In genomic region chr3:161660706-161661105, GRCh38 we compare ENCODE assay signal across 26 cellular contexts.
"Had no signal": no experiment of that assay in that cellular context is flagged by ENCODE, and none has a peak within 500 bp of the region (broad histone marks: within the 10 kb centered on the region; RNA-seq: fewer than 3 reads in every experiment).

No MANE protein-coding gene starts in this region.

- DNase-seq: activated CD4-positive, alpha-beta memory T cell treated with anti-CD3 and anti-CD28 coated beads, Interleukin-2, amount 10 ng/mL, durations not matched to agents 7 days and 5 days; activated CD4-positive, alpha-beta T cell treated with anti-CD3 and anti-CD28 coated beads for 1 hour; activated CD4-positive, alpha-beta T cell treated with anti-CD3 and anti-CD28 coated beads for 4 hours; activated CD4-positive, alpha-beta T cell treated with anti-CD3 and anti-CD28 coated beads, Interleukin-2, amount 10 ng/mL, durations not matched to agents 7 days and 5 days; activated CD4-positive, alpha-beta T cell treated with anti-CD3 and anti-CD28 coated beads, Interleukin-2, amount 50 U/mL, for 4 hours; activated CD8-positive, alpha-beta memory T cell treated with anti-CD3 and anti-CD28 coated beads, Interleukin-2, amount 50 U/mL, for 48 hours; activated gamma-delta T cell; activated naive CD4-positive, alpha-beta T cell; activated naive CD4-positive, alpha-beta T cell treated with anti-CD3 and anti-CD28 coated beads, Interleukin-2, amount 10 ng/mL, durations not matched to agents 7 days and 5 days; activated naive CD8-positive, alpha-beta T cell treated with anti-CD3 and anti-CD28 coated beads, Interleukin-2, amount 10 ng/mL, durations not matched to agents 7 days and 5 days; activated T-cell treated with anti-CD3 and anti-CD28 coated beads for 4 hours; activated T-cell treated with anti-CD3 and anti-CD28 coated beads, Interleukin-2, amount 50 U/mL, for 24 hours; activated T-cell treated with anti-CD3 and anti-CD28 coated beads, Interleukin-2, amount 50 U/mL, for 72 hours; central memory CD4-positive, alpha-beta T cell; cerebellar nuclear complex; colonic mucosa; effector CD8-positive, alpha-beta T cell; foreskin fibroblast; head of caudate nucleus; T-helper 2 cell had no signal

- H3K9me3 ChIP-seq: ascending aorta, breast epithelium, colonic mucosa had no signal

- H3K9me3 Mint-ChIP-seq: activated CD4-positive, alpha-beta T cell treated with anti-CD3 and anti-CD28 coated beads, Interleukin-2, amount 10 ng/mL, durations not matched to agents 7 days and 5 days; activated naive CD4-positive, alpha-beta T cell treated with anti-CD3 and anti-CD28 coated beads, Interleukin-2, amount 10 ng/mL, durations not matched to agents 7 days and 5 days; activated naive CD8-positive, alpha-beta T cell treated with anti-CD3 and anti-CD28 coated beads, Interleukin-2, amount 10 ng/mL, durations not matched to agents 7 days and 5 days; activated T-cell treated with anti-CD3 and anti-CD28 coated beads, Interleukin-2, amount 50 U/mL, for 24 hours had no signal

- H3K27ac Mint-ChIP-seq: activated CD4-positive, alpha-beta memory T cell treated with anti-CD3 and anti-CD28 coated beads, Interleukin-2, amount 10 ng/mL, durations not matched to agents 7 days and 5 days; activated CD4-positive, alpha-beta T cell treated with anti-CD3 and anti-CD28 coated beads, Interleukin-2, amount 10 ng/mL, durations not matched to agents 7 days and 5 days; activated naive CD4-positive, alpha-beta T cell treated with anti-CD3 and anti-CD28 coated beads, Interleukin-2, amount 10 ng/mL, durations not matched to agents 7 days and 5 days; activated naive CD4-positive, alpha-beta T cell treated with anti-CD3 and anti-CD28 coated beads, Interleukin-2, amount 50 U/mL, for 72 hours; activated naive CD8-positive, alpha-beta T cell treated with anti-CD3 and anti-CD28 coated beads, Interleukin-2, amount 10 ng/mL, durations not matched to agents 7 days and 5 days; activated T-cell treated with anti-CD3 and anti-CD28 coated beads, Interleukin-2, amount 50 U/mL, for 24 hours; activated T-cell treated with anti-CD3 and anti-CD28 coated beads, Interleukin-2, amount 50 U/mL, for 72 hours; brain had no signal

- H3K36me3 ChIP-seq: ascending aorta, breast epithelium, cardiac muscle cell, colonic mucosa had no signal

- H3K4me1 ChIP-seq: ascending aorta, breast epithelium, colonic mucosa had no signal

- H3K4me1 Mint-ChIP-seq: activated CD4-positive, alpha-beta memory T cell treated with anti-CD3 and anti-CD28 coated beads, Interleukin-2, amount 10 ng/mL, durations not matched to agents 7 days and 5 days; activated CD4-positive, alpha-beta T cell treated with anti-CD3 and anti-CD28 coated beads, Interleukin-2, amount 10 ng/mL, durations not matched to agents 7 days and 5 days; activated naive CD4-positive, alpha-beta T cell treated with anti-CD3 and anti-CD28 coated beads, Interleukin-2, amount 10 ng/mL, durations not matched to agents 7 days and 5 days; activated naive CD8-positive, alpha-beta T cell treated with anti-CD3 and anti-CD28 coated beads, Interleukin-2, amount 10 ng/mL, durations not matched to agents 7 days and 5 days; brain had no signal

- ATAC-seq: activated naive CD4-positive, alpha-beta T cell treated with anti-CD3 and anti-CD28 coated beads, Interleukin-2, amount 50 U/mL, for 72 hours; activated T-cell treated with anti-CD3 and anti-CD28 coated beads, Interleukin-2, amount 50 U/mL, for 72 hours; esophagus mucosa had no signal

- H3K36me3 Mint-ChIP-seq: activated naive CD4-positive, alpha-beta T cell treated with anti-CD3 and anti-CD28 coated beads, Interleukin-2, amount 10 ng/mL, durations not matched to agents 7 days and 5 days; activated naive CD4-positive, alpha-beta T cell treated with anti-CD3 and anti-CD28 coated beads, Interleukin-2, amount 50 U/mL, for 72 hours; activated naive CD8-positive, alpha-beta T cell treated with anti-CD3 and anti-CD28 coated beads, Interleukin-2, amount 10 ng/mL, durations not matched to agents 7 days and 5 days; brain had no signal

- H3K4me3 ChIP-seq: ascending aorta, breast epithelium, cardiac muscle cell, colonic mucosa had no signal

- H3K4me3 Mint-ChIP-seq: activated CD4-positive, alpha-beta memory T cell treated with anti-CD3 and anti-CD28 coated beads, Interleukin-2, amount 10 ng/mL, durations not matched to agents 7 days and 5 days; activated CD4-positive, alpha-beta T cell treated with anti-CD3 and anti-CD28 coated beads, Interleukin-2, amount 10 ng/mL, durations not matched to agents 7 days and 5 days; activated naive CD4-positive, alpha-beta T cell treated with anti-CD3 and anti-CD28 coated beads, Interleukin-2, amount 10 ng/mL, durations not matched to agents 7 days and 5 days; activated naive CD8-positive, alpha-beta T cell treated with anti-CD3 and anti-CD28 coated beads, Interleukin-2, amount 10 ng/mL, durations not matched to agents 7 days and 5 days; activated T-cell treated with anti-CD3 and anti-CD28 coated beads, Interleukin-2, amount 50 U/mL, for 24 hours; activated T-cell treated with anti-CD3 and anti-CD28 coated beads, Interleukin-2, amount 50 U/mL, for 72 hours; brain had no signal

- H3K27me3 Mint-ChIP-seq: activated CD4-positive, alpha-beta memory T cell treated with anti-CD3 and anti-CD28 coated beads, Interleukin-2, amount 10 ng/mL, durations not matched to agents 7 days and 5 days; activated CD4-positive, alpha-beta T cell treated with anti-CD3 and anti-CD28 coated beads, Interleukin-2, amount 10 ng/mL, durations not matched to agents 7 days and 5 days; activated naive CD4-positive, alpha-beta T cell treated with anti-CD3 and anti-CD28 coated beads, Interleukin-2, amount 10 ng/mL, durations not matched to agents 7 days and 5 days; activated naive CD8-positive, alpha-beta T cell treated with anti-CD3 and anti-CD28 coated beads, Interleukin-2, amount 10 ng/mL, durations not matched to agents 7 days and 5 days; activated T-cell treated with anti-CD3 and anti-CD28 coated beads, Interleukin-2, amount 50 U/mL, for 24 hours; brain had no signal

- H3K27me3 ChIP-seq: ascending aorta, breast epithelium, cardiac muscle cell, colonic mucosa had no signal
